1 cellular context compared by ENCODE assay signal in the genomic region with DNA sequence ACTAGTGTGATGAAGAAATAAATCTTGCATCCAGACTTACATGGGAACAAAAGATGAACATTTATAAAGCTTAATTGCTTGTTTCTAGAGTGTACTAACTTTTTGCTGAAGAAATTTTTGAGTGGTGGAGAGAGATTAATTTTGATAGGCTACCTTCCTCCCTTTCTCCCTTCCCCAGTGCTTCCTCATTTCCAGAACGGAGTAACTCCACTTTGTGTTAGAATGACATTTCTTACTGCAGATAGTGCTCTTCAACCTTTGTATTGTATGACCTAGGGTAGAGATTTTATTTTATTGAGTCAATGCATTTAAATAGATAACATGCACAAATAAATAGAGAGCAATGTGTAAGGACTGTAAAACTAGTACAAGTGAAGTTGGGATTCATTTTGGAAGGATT.
TF ChIP-seq lines count a peak whose summit lies in the region.

No MANE protein-coding gene starts in this region.

TF ChIP-seq in HepG2, 621 proteins besides CTCF, POLR2A, EP300 and RAD21:
- TF ChIP-seq, protein P1, sequence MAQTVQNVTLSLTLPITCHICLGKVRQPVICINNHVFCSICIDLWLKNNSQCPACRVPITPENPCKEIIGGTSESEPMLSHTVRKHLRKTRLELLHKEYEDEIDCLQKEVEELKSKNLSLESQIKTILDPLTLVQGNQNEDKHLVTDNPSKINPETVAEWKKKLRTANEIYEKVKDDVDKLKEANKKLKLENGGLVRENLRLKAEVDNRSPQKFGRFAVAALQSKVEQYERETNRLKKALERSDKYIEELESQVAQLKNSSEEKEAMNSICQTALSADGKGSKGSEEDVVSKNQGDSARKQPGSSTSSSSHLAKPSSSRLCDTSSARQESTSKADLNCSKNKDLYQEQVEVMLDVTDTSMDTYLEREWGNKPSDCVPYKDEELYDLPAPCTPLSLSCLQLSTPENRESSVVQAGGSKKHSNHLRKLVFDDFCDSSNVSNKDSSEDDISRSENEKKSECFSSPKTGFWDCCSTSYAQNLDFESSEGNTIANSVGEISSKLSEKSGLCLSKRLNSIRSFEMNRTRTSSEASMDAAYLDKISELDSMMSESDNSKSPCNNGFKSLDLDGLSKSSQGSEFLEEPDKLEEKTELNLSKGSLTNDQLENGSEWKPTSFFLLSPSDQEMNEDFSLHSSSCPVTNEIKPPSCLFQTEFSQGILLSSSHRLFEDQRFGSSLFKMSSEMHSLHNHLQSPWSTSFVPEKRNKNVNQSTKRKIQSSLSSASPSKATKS (CRISPR knock-in tag; IDR thresholded peaks at IDR 0.05) = no peak
- no peak for TF ChIP-seq ZBTB42 (CRISPR knock-in tag; IDR thresholded peaks at IDR 0.05)
- 0 out of 2 replicates have a peak, but pooled peaks have one; percentile 12 for TF ChIP-seq SAP130 (CRISPR knock-in tag; IDR thresholded peaks at IDR 0.05; ENCODE audit: low read depth)
- no peak for TF ChIP-seq RCOR2 (CRISPR knock-in tag; IDR thresholded peaks at IDR 0.05)
